Comparison of ENCODE assay signal across 29 cellular contexts in genomic region chr5:20570486-20570885, GRCh38.
"Had no signal": no experiment of that assay in that cellular context is flagged by ENCODE, and none has a peak within 500 bp of the region (broad histone marks: within the 10 kb centered on the region; RNA-seq: fewer than 3 reads in every experiment).

No MANE protein-coding gene starts in this region.

- H3K27ac ChIP-seq: adrenal gland, ascending aorta, esophagus squamous epithelium, gastrocnemius medialis, ovary, skin epidermis, testis, transverse colon, uterus had no signal

- H3K27me3 Mint-ChIP-seq: activated B cell treated with CpG ODN at 0.5 μM for 24 hours; activated naive CD8-positive, alpha-beta T cell; dendritic cell treated with granulocyte-macrophage colony-stimulating factor and Interleukin-4, amounts not matched to agents 40 ng/mL and 50 ng/mL, for 4 days; naive B cell; progenitor cell of endocrine pancreas had no signal

- H3K9me3 ChIP-seq: adrenal gland, ascending aorta, esophagus squamous epithelium, gastrocnemius medialis, ovary, testis, transverse colon, uterus had no signal

- H3K4me3 ChIP-seq: adrenal gland, ascending aorta, esophagus squamous epithelium, gastrocnemius medialis, ovary, skin epidermis, testis, transverse colon, uterus had no signal

- FAIRE-seq: keratinocyte had no signal

- H3K4me1 ChIP-seq: adrenal gland, ascending aorta, esophagus squamous epithelium, gastrocnemius medialis, testis, transverse colon, uterus had no signal

- H3K36me3 ChIP-seq: adrenal gland, ascending aorta, esophagus squamous epithelium, gastrocnemius medialis, ovary, transverse colon, uterus had no signal

- H3K4me1 Mint-ChIP-seq: activated B cell treated with CpG ODN at 0.5 μM for 24 hours, endodermal cell, naive B cell had no signal

- H3K27ac Mint-ChIP-seq: activated B cell treated with CpG ODN at 0.5 μM for 24 hours; activated naive CD8-positive, alpha-beta T cell; activated T-cell treated with anti-CD3 and anti-CD28 coated beads, Interleukin-2, amount 50 U/mL, for 72 hours; brain; dendritic cell treated with granulocyte-macrophage colony-stimulating factor and Interleukin-4, amounts not matched to agents 40 ng/mL and 50 ng/mL, for 4 days; endodermal cell; mesothelial cell of epicardium; naive B cell; progenitor cell of endocrine pancreas; T-helper 2 cell treated with Interferon-gamma antibody and Interleukin-4, amounts not matched to agents 5 μg/mL and 100 μg/mL, for 36 hours had no signal

- H3K9me3 Mint-ChIP-seq: brain; dendritic cell treated with granulocyte-macrophage colony-stimulating factor and Interleukin-4, amounts not matched to agents 40 ng/mL and 50 ng/mL, for 4 days; endodermal cell; naive B cell had no signal

- H3K4me3 Mint-ChIP-seq: activated B cell treated with CpG ODN at 0.5 μM for 24 hours; activated naive CD8-positive, alpha-beta T cell; activated T-cell treated with anti-CD3 and anti-CD28 coated beads, Interleukin-2, amount 50 U/mL, for 72 hours; brain; dendritic cell treated with granulocyte-macrophage colony-stimulating factor and Interleukin-4, amounts not matched to agents 40 ng/mL and 50 ng/mL, for 4 days; endodermal cell; mesothelial cell of epicardium; naive B cell; T-helper 2 cell treated with Interferon-gamma antibody and Interleukin-4, amounts not matched to agents 5 μg/mL and 100 μg/mL, for 36 hours had no signal

- ATAC-seq: activated T-cell treated with anti-CD3 and anti-CD28 coated beads, Interleukin-2, amount 50 U/mL, for 72 hours; gastrocnemius medialis; left cardiac atrium; sciatic nerve; stimulated activated naive CD8-positive, alpha-beta T cell treated with anti-CD3 and anti-CD28 coated beads, Interleukin-15, Interleukin-2, amounts not matched to agents 100 U/mL and 50 U/mL, for 24 hours had no signal

- H3K36me3 Mint-ChIP-seq: activated naive CD8-positive, alpha-beta T cell; brain; mesothelial cell of epicardium; naive B cell had no signal

- H3K27me3 ChIP-seq: adrenal gland, ascending aorta, esophagus squamous epithelium, gastrocnemius medialis, ovary, testis, transverse colon had no signal

- DNase-seq: activated B cell treated with CpG ODN at 0.5 μM for 24 hours; activated naive CD4-positive, alpha-beta T cell; activated T-cell treated with anti-CD3 and anti-CD28 coated beads for 4 hours; activated T-cell treated with anti-CD3 and anti-CD28 coated beads, Interleukin-2, amount 50 U/mL, for 72 hours; adrenal gland; endodermal cell; esophagus squamous epithelium; gastrocnemius medialis; glutamatergic neuron; left cardiac atrium; naive B cell; ovary; stimulated activated CD4-positive, alpha-beta T cell treated with anti-CD3 and anti-CD28 coated beads, Interleukin-12 subunit alpha, Interleukin-12 subunit beta, amount 100 ng/mL, for 4 hours; stimulated activated CD4-positive, alpha-beta T cell treated with anti-CD3 and anti-CD28 coated beads, Interleukin-4, amount 100 ng/mL, for 1 hour; stimulated activated naive CD8-positive, alpha-beta T cell treated with anti-CD3 and anti-CD28 coated beads, Interleukin-15, Interleukin-2, amounts not matched to agents 100 U/mL and 50 U/mL, for 24 hours; T-helper 1 cell; testis; transverse colon; uterus had no signal
